In genomic region chr16:14632693-14633569, GRCh38 we compare ENCODE assay signal across 8 cellular contexts. TPM values are rescaled to one million over a fixed set of nuclear protein-coding genes. Genes with fewer than 3 reads are reported as not detected.
DNase-seq lines count a peak whose midpoint lies in the region; ATAC-seq and TF ChIP-seq lines count a peak whose summit lies in the region.

Gene BFAR, plus strand, starts transcription at chr16:14632951. Its CDS starts 11,396 bp downstream, at chr16:14644347.

- peak within 1 kb of the TSS; percentile 100 for H3K4me3 Mint-ChIP-seq in activated naive CD4-positive, alpha-beta T cell treated with anti-CD3 and anti-CD28 coated beads, Interleukin-2, amount 50 U/mL, for 24 hours

- H3K9me3 Mint-ChIP-seq in activated naive CD4-positive, alpha-beta T cell treated with anti-CD3 and anti-CD28 coated beads, Interleukin-2, amount 50 U/mL, for 24 hours: no peaks in the 10 kb centered on the region

- no peaks in the 10 kb centered on the region for H3K27me3 ChIP-seq in GM06990 (replicated peaks; ENCODE audit: control insufficient read depth, insufficient read depth, low read length)

- H3K27ac Mint-ChIP-seq in activated naive CD4-positive, alpha-beta T cell treated with anti-CD3 and anti-CD28 coated beads, Interleukin-2, amount 50 U/mL, for 24 hours: peak within 1 kb of the TSS; percentile 97

- H3K4me3 ChIP-seq in GM06990 (replicated peaks; ENCODE audit: low read depth, low read length): peak within 1 kb of the TSS; percentile 94

- H3K27me3 Mint-ChIP-seq in activated naive CD4-positive, alpha-beta T cell treated with anti-CD3 and anti-CD28 coated beads, Interleukin-2, amount 50 U/mL, for 24 hours: no peaks in the 10 kb centered on the region

- TF ChIP-seq CTCF in GM06990 (IDR thresholded peaks at IDR 0.05; ENCODE audit: insufficient read depth, low read length, poor library complexity, severe bottlenecking): no peak

- peak within 1 kb of the TSS; percentile 56 for H3K27ac ChIP-seq in temporal lobe (ENCODE audit: low read depth, low read length)

- ATAC-seq in HG02588 (IDR thresholded peaks at IDR 0.05; ENCODE audit: unreplicated experiment) (peak; percentile 77), SK-N-SH treated with all-trans-retinoic acid at 6 μM for 48 hours (peak; percentile 88)

- peaks cover 7% of the 10 kb centered on the region for H3K36me3 Mint-ChIP-seq in activated naive CD4-positive, alpha-beta T cell treated with anti-CD3 and anti-CD28 coated beads, Interleukin-2, amount 50 U/mL, for 24 hours

- peaks cover 64% of the 10 kb centered on the region for H3K4me1 Mint-ChIP-seq in activated naive CD4-positive, alpha-beta T cell treated with anti-CD3 and anti-CD28 coated beads, Interleukin-2, amount 50 U/mL, for 24 hours

- DNase-seq in GM06990 (ENCODE audit: extremely low read depth, insufficient read length) (peak; percentile 98), NCI-H1092 (lab: John Stamatoyannopoulos, UW) (peak; percentile 97), globus pallidus (ENCODE audit: low spot score) (peak; percentile 98), occipital lobe (lab: John Stamatoyannopoulos, UW) (peak; percentile 98)

- peaks cover 1% of the 10 kb centered on the region for H3K36me3 ChIP-seq in GM06990 (ENCODE audit: control insufficient read depth, insufficient read depth, low read length)

TF ChIP-seq in SK-N-SH treated with all-trans-retinoic acid at 6 μM for 48 hours, 23 proteins besides CTCF, POLR2A, EP300 and RAD21:
- no peak for TF ChIP-seq ZFP30 (CRISPR knock-in tag; IDR thresholded peaks at IDR 0.05)
- TF ChIP-seq POU6F1 (CRISPR knock-in tag; IDR thresholded peaks at IDR 0.05; ENCODE audit: borderline replicate concordance, low read depth): no peak
- no peak for TF ChIP-seq ZFP3 (CRISPR knock-in tag; IDR thresholded peaks at IDR 0.05)
- no peak for TF ChIP-seq ESRRG (CRISPR knock-in tag; IDR thresholded peaks at IDR 0.05)
- no peak for TF ChIP-seq ZNF70 (CRISPR knock-in tag; IDR thresholded peaks at IDR 0.05)
- no peak for TF ChIP-seq ARNTL (CRISPR knock-in tag; IDR thresholded peaks at IDR 0.05; ENCODE audit: borderline replicate concordance, low read depth)
- no peak for TF ChIP-seq ISL1 (CRISPR knock-in tag; IDR thresholded peaks at IDR 0.05)
- TF ChIP-seq ZNF8 (CRISPR knock-in tag; IDR thresholded peaks at IDR 0.05): no peak
- no peak for TF ChIP-seq SNAI2 (CRISPR knock-in tag; IDR thresholded peaks at IDR 0.05)
- TF ChIP-seq CREB5 (CRISPR knock-in tag; IDR thresholded peaks at IDR 0.05; ENCODE audit: low read depth): no peak
- no peak for TF ChIP-seq TCF4 (CRISPR knock-in tag; IDR thresholded peaks at IDR 0.05; ENCODE audit: borderline replicate concordance)

RNA-seq across cellular contexts. Expression of gene BFAR, which starts in this region (rescaled TPM):
- 52.6 TPM for total RNA-seq in occipital lobe
- 59.5 TPM for total RNA-seq in temporal lobe

Comparison
In these comparisons a context has a peak if more than half of its experiments do, and no peak if none do; other contexts are left out.
1. Peak in every context shown above with its lines: DNase-seq, ATAC-seq, H3K4me3 ChIP-seq and H3K27ac ChIP-seq.